In the genomic region with DNA sequence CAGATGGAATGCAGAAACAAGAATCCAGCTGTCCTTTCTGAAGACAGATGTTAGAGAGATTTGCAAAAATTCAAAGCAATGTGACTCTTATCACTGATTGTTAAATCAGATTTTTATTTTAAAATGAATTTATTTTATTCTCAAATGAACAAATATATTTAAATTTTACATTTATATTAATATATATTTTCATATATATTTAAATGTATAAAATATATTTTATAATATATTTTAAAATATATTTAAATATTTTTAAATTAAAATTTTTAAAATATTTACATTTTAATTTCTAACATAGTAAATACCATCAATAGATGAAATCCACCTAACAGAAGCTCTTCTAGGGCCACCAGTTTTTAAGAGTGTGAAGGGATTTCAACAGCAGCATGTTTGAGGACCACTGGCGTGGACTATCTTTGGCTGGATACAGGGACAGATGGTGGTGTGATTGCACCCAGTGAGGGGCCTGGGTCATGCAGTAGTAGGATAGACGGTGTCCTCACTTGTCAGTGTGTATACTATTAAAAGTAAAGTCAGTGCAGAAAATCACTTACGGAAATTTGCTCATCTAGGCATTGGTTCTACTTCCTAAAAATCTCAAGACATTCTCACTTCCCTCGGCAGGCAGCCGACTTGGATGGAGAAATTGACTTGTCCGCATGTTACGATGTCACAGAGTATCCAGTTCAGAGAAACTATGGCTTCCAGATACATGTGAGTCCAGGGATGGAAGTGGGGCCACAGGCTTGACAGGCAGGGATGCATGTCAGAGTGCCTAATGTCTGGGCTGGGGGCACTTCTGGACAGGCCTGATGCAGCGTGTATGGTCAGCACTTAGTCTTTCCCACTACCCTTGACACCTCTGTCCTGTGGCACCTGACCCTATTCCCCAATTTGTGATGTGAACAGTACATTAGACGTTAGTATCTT, we compare ENCODE assay signal across 1 cellular context.
TF ChIP-seq lines count a peak whose summit lies in the region.

No MANE protein-coding gene starts in this region.

TF ChIP-seq in IMR-90, 13 proteins besides CTCF, POLR2A, EP300 and RAD21:
- TF ChIP-seq NFE2L2 (IDR thresholded peaks at IDR 0.05; ENCODE audit: low read depth, low read length) (no peak), CHD1 (IDR thresholded peaks at IDR 0.05; ENCODE audit: low read depth, low read length) (no peak), BHLHE40 (IDR thresholded peaks at IDR 0.05; ENCODE audit: low read depth, low read length) (no peak), SMC3 (IDR thresholded peaks at IDR 0.05; ENCODE audit: low read depth, low read length) (no peak), CEBPB (IDR thresholded peaks at IDR 0.05; ENCODE audit: low read depth, low read length) (no peak)
